ENCODE assay signal across 17 cellular contexts in the genomic region with DNA sequence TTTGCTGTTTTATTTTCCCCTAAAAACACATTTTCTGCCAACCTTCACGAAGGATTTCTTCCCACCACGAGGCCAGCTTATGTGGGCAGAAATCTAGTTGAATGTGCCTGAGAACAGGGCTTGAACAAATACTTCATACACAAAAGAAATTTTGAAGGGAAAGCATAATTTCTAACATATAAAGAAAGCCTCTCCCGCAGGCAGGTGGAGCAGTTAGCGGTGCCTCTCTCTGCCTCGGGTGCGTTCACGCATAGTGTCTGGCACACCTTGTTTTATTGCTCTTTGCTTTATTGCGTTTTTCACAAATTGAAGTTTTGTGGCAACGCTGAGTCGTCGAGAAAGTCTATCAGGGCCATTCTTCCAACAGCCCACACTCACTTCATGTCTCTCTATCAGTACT. TPM values are rescaled to one million over a fixed set of nuclear protein-coding genes. Genes with fewer than 3 reads are reported as not detected.
"Had no signal": no experiment of that assay in that cellular context is flagged by ENCODE, and none has a peak within 500 bp of the region (broad histone marks: within the 10 kb centered on the region; RNA-seq: fewer than 3 reads in every experiment).

No MANE protein-coding gene starts in this region.

- H3K27me3 Mint-ChIP-seq: activated CD4-positive, alpha-beta memory T cell treated with anti-CD3 and anti-CD28 coated beads, Interleukin-2, amount 10 ng/mL, durations not matched to agents 7 days and 5 days; naive thymus-derived CD4-positive, alpha-beta T cell had no signal

- H3K4me3 Mint-ChIP-seq: activated CD4-positive, alpha-beta memory T cell treated with anti-CD3 and anti-CD28 coated beads, Interleukin-2, amount 10 ng/mL, durations not matched to agents 7 days and 5 days; naive thymus-derived CD4-positive, alpha-beta T cell had no signal

- H3K9me3 Mint-ChIP-seq: activated CD4-positive, alpha-beta memory T cell treated with anti-CD3 and anti-CD28 coated beads, Interleukin-2, amount 10 ng/mL, durations not matched to agents 7 days and 5 days; naive thymus-derived CD4-positive, alpha-beta T cell had no signal

- DNase-seq: activated naive CD4-positive, alpha-beta T cell; anterior cingulate cortex; effector memory CD4-positive, alpha-beta T cell; gastrocnemius medialis; mammary epithelial cell; retina; stimulated activated CD4-positive, alpha-beta T cell treated with anti-CD3 and anti-CD28 coated beads, Interleukin-15, amount 100 ng/mL, for 24 hours; stimulated activated CD4-positive, alpha-beta T cell treated with anti-CD3 and anti-CD28 coated beads, Interleukin-4, amount 100 ng/mL, for 24 hours; stimulated activated naive CD4-positive, alpha-beta T cell; substantia nigra; transverse colon; WERI-Rb-1 had no signal

- ATAC-seq: gastrocnemius medialis; heart left ventricle; left lobe of liver; naive thymus-derived CD4-positive, alpha-beta T cell had no signal

- H3K27ac Mint-ChIP-seq: activated CD4-positive, alpha-beta memory T cell treated with anti-CD3 and anti-CD28 coated beads, Interleukin-2, amount 10 ng/mL, durations not matched to agents 7 days and 5 days had no signal

RNA-seq across cellular contexts. Expression of a gene that starts 54.4 kb away (rescaled TPM):
- total RNA-seq: SK-MEL-5 had no signal
